In genomic region chr7:151658778-151659177, GRCh38 we compare ENCODE assay signal across 19 cellular contexts.
"Had no signal": no experiment of that assay in that cellular context is flagged by ENCODE, and none has a peak within 500 bp of the region (broad histone marks: within the 10 kb centered on the region; RNA-seq: fewer than 3 reads in every experiment).

No MANE protein-coding gene starts in this region.

- DNase-seq: activated CD4-positive, alpha-beta T cell treated with anti-CD3 and anti-CD28 coated beads for 4 hours; activated CD8-positive, alpha-beta memory T cell treated with anti-CD3 and anti-CD28 coated beads, Interleukin-2, amount 50 U/mL, for 4 hours; activated CD8-positive, alpha-beta T cell treated with anti-CD3 and anti-CD28 coated beads for 36 hours; effector CD8-positive, alpha-beta T cell; glutamatergic neuron; immature natural killer cell; mucosa of descending colon; naive thymus-derived CD8-positive, alpha-beta T cell; posterior cingulate gyrus; right lobe of liver; stimulated activated CD4-positive, alpha-beta T cell treated with anti-CD3 and anti-CD28 coated beads, Interleukin-2, amount 100 ng/mL, for 24 hours; stimulated activated naive CD4-positive, alpha-beta T cell treated with Interleukin-2 at 50 U/mL for 16 hours; T-helper 1 cell; upper lobe of left lung; WERI-Rb-1 had no signal

- H3K4me1 ChIP-seq: right lobe of liver, suprapubic skin had no signal

- H3K27me3 ChIP-seq: cardiac muscle cell, neutrophil, right lobe of liver, suprapubic skin, upper lobe of left lung had no signal

- H3K9me3 ChIP-seq: mucosa of descending colon, neutrophil, right lobe of liver, suprapubic skin, upper lobe of left lung had no signal

- H3K36me3 ChIP-seq: cardiac muscle cell, neutrophil, right lobe of liver, suprapubic skin, upper lobe of left lung, WERI-Rb-1 had no signal

- H3K27ac ChIP-seq: cardiac muscle cell, coronary artery, neutrophil, right lobe of liver, suprapubic skin, upper lobe of left lung, WERI-Rb-1 had no signal

- ATAC-seq: activated CD8-positive, alpha-beta T cell treated with anti-CD3 and anti-CD28 coated beads for 36 hours; mucosa of descending colon; naive thymus-derived CD8-positive, alpha-beta T cell; right lobe of liver had no signal

- H3K4me3 ChIP-seq: cardiac muscle cell, coronary artery, mucosa of descending colon, right lobe of liver, suprapubic skin, upper lobe of left lung had no signal
